In genomic region chr1:53982034-53982761, GRCh38 we compare ENCODE assay signal across 9 cellular contexts. TPM values are rescaled to one million over a fixed set of nuclear protein-coding genes. Genes with fewer than 3 reads are reported as not detected.
DNase-seq lines count a peak whose midpoint lies in the region; ATAC-seq and TF ChIP-seq lines count a peak whose summit lies in the region.
"Had no signal": no experiment of that assay in that cellular context is flagged by ENCODE, and none has a peak within 500 bp of the region (broad histone marks: within the 10 kb centered on the region; RNA-seq: fewer than 3 reads in every experiment).

No MANE protein-coding gene starts in this region.

- 44% methylated on average over 20 of the region's 20 CpGs for WGBS in hepatocyte (ENCODE audit: low lambda C conversion rate, missing lambda C conversion rate)

- H3K27ac ChIP-seq in WERI-Rb-1 (no peak overlapping the region), hepatocyte (peak overlapping the region; percentile 85)

- DNase-seq in HT-29 (ENCODE audit: low spot score) (peak; percentile 11), WERI-Rb-1 (peak; percentile 45), hepatocyte (ENCODE audit: low spot score) (peak; percentile 78), sciatic nerve (ENCODE audit: low spot score) (no peak), T-helper 2 cell (no peak)
- no peak for DNase-seq in activated effector memory CD4-positive, alpha-beta T cell treated with Interleukin-2 at 50 U/mL for 16 hours

- intact Hi-C loops in sciatic nerve (cut with DNase I) = no loop called here

- H3K27me3 ChIP-seq in WERI-Rb-1 (ENCODE audit: insufficient read depth, low read depth, severe bottlenecking) (no peaks in the 10 kb centered on the region), hepatocyte (no peaks in the 10 kb centered on the region)

- H4K20me1 ChIP-seq in hepatocyte (ENCODE audit: insufficient read depth, poor library complexity, severe bottlenecking) = no peaks in the 10 kb centered on the region

- H3K4me1 ChIP-seq in hepatocyte (ENCODE audit: insufficient read depth) = peaks cover 9% of the 10 kb centered on the region

- H3K79me2 ChIP-seq in hepatocyte = no peaks in the 10 kb centered on the region

- no peaks in the 10 kb centered on the region for H3K36me3 ChIP-seq in WERI-Rb-1
- no peaks in the 10 kb centered on the region for H3K36me3 ChIP-seq in hepatocyte (replicated peaks; ENCODE audit: insufficient read depth, low read depth)

- H3K4me3 ChIP-seq in WERI-Rb-1 (ENCODE audit: low read depth, low read length) (no peak overlapping the region), hepatocyte (no peak overlapping the region)

- H2AFZ ChIP-seq in hepatocyte = peak overlapping the region; percentile 45

- TF ChIP-seq CTCF in WERI-Rb-1 (IDR thresholded peaks at IDR 0.05; ENCODE audit: low read depth, low read length) = no peak
- TF ChIP-seq CTCF in hepatocyte (IDR thresholded peaks at IDR 0.05; ENCODE audit: poor library complexity) = no peak

- peak overlapping the region; percentile 72 for H3K4me2 ChIP-seq in hepatocyte

- no peaks in the 10 kb centered on the region for H3K9me2 ChIP-seq in hepatocyte (replicated peaks; ENCODE audit: insufficient read depth)

- H3K9me3 ChIP-seq in WERI-Rb-1 (ENCODE audit: severe bottlenecking) (no peaks in the 10 kb centered on the region), hepatocyte (ENCODE audit: low read depth) (no peaks in the 10 kb centered on the region)

- ATAC-seq in sciatic nerve = peak; percentile 78
- no peak for ATAC-seq in HG02840 (IDR thresholded peaks at IDR 0.05; ENCODE audit: low FRiP score, unreplicated experiment)
- ATAC-seq in GM18511 (IDR thresholded peaks at IDR 0.05; ENCODE audit: unreplicated experiment) = no peak

RNA-seq across cellular contexts. Expression of gene LDLRAD1, which starts 35.8 kb away (rescaled TPM):
- total RNA-seq in HT-29 (2014; rRNA removed; shearing (Covaris generic)) = not detected in 2 replicates
- total RNA-seq in hepatocyte (0.28 and 1.7 TPM in 2 replicates), sciatic nerve (not detected)
- polyA plus RNA-seq in hepatocyte = 0.13 and 0.82 TPM in 2 replicates
- polyA plus RNA-seq: IgD-negative memory B cell had no signal

RNA-seq across cellular contexts. Expression of gene LRRC42, which starts 36.0 kb away (rescaled TPM):
- total RNA-seq in HT-29 (2014; rRNA removed; shearing (Covaris generic)) = 32.6 and 40.0 TPM in 2 replicates
- 56.6 and 64.4 TPM in 2 replicates for total RNA-seq in hepatocyte
- 58.2 and 62.7 TPM in 2 replicates for polyA plus RNA-seq in hepatocyte
- 26.9 TPM for total RNA-seq in sciatic nerve

RNA-seq across cellular contexts. Expression of gene IFT25, which starts 36.7 kb away (rescaled TPM):
- 29.1 and 31.7 TPM in 2 replicates for total RNA-seq in HT-29 (2014; rRNA removed; shearing (Covaris generic))
- 27.4 and 28.0 TPM in 2 replicates for total RNA-seq in hepatocyte
- 69.0 and 69.2 TPM in 2 replicates for polyA plus RNA-seq in hepatocyte
- total RNA-seq in sciatic nerve = 33.5 TPM

Comparison
In these comparisons a context has a peak if more than half of its experiments do, and no peak if none do; other contexts are left out.
1. DNase-seq: peak in HT-29 (single experiment), WERI-Rb-1 (single experiment) and hepatocyte (single experiment); none in sciatic nerve (single experiment), activated effector memory CD4-positive, alpha-beta T cell treated with Interleukin-2 at 50 U/mL for 16 hours (single experiment) and T-helper 2 cell (0 of 5).